In genomic region chr4:185895351-185895750, GRCh38 we compare ENCODE assay signal across 9 cellular contexts.
"Had no signal": no experiment of that assay in that cellular context is flagged by ENCODE, and none has a peak within 500 bp of the region (broad histone marks: within the 10 kb centered on the region; RNA-seq: fewer than 3 reads in every experiment).

No MANE protein-coding gene starts in this region.

- ATAC-seq: HCT116, HepG2 had no signal

- H3K9ac ChIP-seq: GM23248 had no signal

- H3K36me3 Mint-ChIP-seq: IgD-negative memory B cell had no signal

- H3K4me1 ChIP-seq: HAP-1 had no signal

- H3K9me3 ChIP-seq: HAP-1 had no signal

- H3K27ac Mint-ChIP-seq: HFFc6 had no signal

- H3K4me3 Mint-ChIP-seq: HFFc6, IgD-negative memory B cell had no signal

- H3K36me3 ChIP-seq: HAP-1 had no signal

- DNase-seq: GM23248, GOT3, H7, HFFc6 had no signal

- H3K27ac ChIP-seq: GM23248, HL-60 had no signal

- H3K9me3 Mint-ChIP-seq: HFFc6, IgD-negative memory B cell had no signal

- FAIRE-seq: HepG2 had no signal

- H3K4me3 ChIP-seq: GM23248, HAP-1 had no signal
